ENCODE assay signal across 8 cellular contexts in the genomic region with DNA sequence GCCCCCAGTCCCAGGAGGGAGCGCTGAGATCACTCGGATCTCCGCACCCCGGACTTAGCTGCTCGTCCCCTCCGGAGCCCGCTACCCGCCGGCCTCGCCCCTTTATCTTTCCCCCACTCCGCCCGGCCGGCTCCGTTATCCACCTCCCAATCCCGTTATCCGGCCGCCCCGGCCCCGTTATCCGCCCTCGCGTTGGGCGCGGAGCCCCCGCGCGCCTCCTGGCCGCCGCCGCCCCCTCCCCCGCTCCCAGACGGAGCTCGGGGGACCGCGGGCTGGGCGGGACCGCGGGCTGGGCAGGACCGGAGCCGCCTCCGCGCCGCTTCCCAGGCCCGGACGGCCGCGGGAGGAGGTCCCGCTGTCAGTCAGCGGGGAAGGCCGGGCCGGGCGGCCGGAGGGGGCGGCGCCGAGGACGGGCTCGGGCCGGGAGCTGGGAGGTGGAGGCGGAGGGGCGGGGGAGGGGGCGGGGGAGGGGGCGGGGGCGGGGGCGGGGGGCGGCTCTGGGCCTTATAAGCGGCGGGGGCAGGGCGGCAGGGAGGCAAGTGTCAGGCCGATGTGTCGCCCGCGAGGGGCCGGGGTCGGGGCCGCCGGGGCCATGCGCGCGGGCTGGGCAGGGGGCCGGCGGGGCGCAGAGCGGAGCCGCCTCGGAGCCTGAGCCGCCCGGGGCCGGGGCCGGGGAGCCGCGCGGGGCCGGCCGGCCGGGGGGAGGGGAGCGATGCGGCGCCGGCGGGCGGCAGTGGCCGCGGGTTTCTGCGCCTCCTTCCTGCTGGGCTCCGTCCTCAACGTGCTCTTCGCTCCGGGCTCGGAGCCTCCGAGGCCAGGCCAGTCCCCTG. TPM values are rescaled to one million over a fixed set of nuclear protein-coding genes. Genes with fewer than 3 reads are reported as not detected.
DNase-seq lines count a peak whose midpoint lies in the region; ATAC-seq and TF ChIP-seq lines count a peak whose summit lies in the region.

A gene with protein sequence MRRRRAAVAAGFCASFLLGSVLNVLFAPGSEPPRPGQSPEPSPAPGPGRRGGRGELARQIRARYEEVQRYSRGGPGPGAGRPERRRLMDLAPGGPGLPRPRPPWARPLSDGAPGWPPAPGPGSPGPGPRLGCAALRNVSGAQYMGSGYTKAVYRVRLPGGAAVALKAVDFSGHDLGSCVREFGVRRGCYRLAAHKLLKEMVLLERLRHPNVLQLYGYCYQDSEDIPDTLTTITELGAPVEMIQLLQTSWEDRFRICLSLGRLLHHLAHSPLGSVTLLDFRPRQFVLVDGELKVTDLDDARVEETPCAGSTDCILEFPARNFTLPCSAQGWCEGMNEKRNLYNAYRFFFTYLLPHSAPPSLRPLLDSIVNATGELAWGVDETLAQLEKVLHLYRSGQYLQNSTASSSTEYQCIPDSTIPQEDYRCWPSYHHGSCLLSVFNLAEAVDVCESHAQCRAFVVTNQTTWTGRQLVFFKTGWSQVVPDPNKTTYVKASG (plus strand): TSS at position 534 of the 830 bp plus-strand sequence. CDS start 179 bp downstream, at position 713.

- TF ChIP-seq CTCF in GM12875 (IDR thresholded peaks at IDR 0.05; ENCODE audit: borderline replicate concordance, insufficient read depth, low read depth, low read length) (no peak), gastrocnemius medialis (IDR thresholded peaks at IDR 0.05 in 4 of 5, conservative IDR thresholded peaks at IDR 0.05 in 1 of 5) (no peak)

- in situ Hi-C loops in ACHN (cut with HindIII; ENCODE audit: low pct_ligation_motif_present, low pct_unique_long_range_greater_than_20kb, low sequenced_read_pairs) (no loop called here), gastrocnemius medialis (cut with MboI; ENCODE audit: low sequenced_read_pairs in 4 of 4) (no loop called here)

- H3K27ac ChIP-seq in SJCRH30 (peak within 1 kb of the TSS; percentile 91), gastrocnemius medialis (peak within 1 kb of the TSS; percentile 94 to 99 (median 98))

- H3K36me3 ChIP-seq in SJCRH30 (peaks cover 40% of the 10 kb centered on the region), gastrocnemius medialis (no peaks in the 10 kb centered on the region)

- H3K27me3 Mint-ChIP-seq in central memory CD8-positive, alpha-beta T cell: peaks cover 77% of the 10 kb centered on the region
- H3K27me3 Mint-ChIP-seq in immature natural killer cell (ENCODE audit: low read depth in 3 of 3): peaks cover 9 to 18% (median 12%) of the 10 kb centered on the region in 3 donors

- peak within 1 kb of the TSS; percentile 73 for H3K4me3 Mint-ChIP-seq in central memory CD8-positive, alpha-beta T cell
- peak within 1 kb of the TSS; percentile 78 to 83 (median 80) for H3K4me3 Mint-ChIP-seq in immature natural killer cell

- DNase-seq in ACHN (peak; percentile 83), SJCRH30 (peak; percentile 89 to 92), immature natural killer cell (peak; percentile 36 to 50 (median 42)), gastrocnemius medialis (peak; percentile 77 to 86)
- DNase-seq in central memory CD8-positive, alpha-beta T cell (ENCODE audit: low spot score in 2 of 2): no peak

- H3K4me1 ChIP-seq in SJCRH30 (peaks cover 34% of the 10 kb centered on the region), gastrocnemius medialis (peaks cover 19 to 34% of the 10 kb centered on the region in 2 donors)

- H3K9me3 Mint-ChIP-seq in central memory CD8-positive, alpha-beta T cell: no peaks in the 10 kb centered on the region
- no peaks in the 10 kb centered on the region for H3K9me3 Mint-ChIP-seq in immature natural killer cell

- H3K27me3 ChIP-seq in SJCRH30: no peaks in the 10 kb centered on the region
- H3K27me3 ChIP-seq in gastrocnemius medialis: no peaks in the 10 kb centered on the region

- no peaks in the 10 kb centered on the region for H3K9me3 ChIP-seq in SJCRH30 (replicated peaks)
- no peaks in the 10 kb centered on the region for H3K9me3 ChIP-seq in gastrocnemius medialis

- no peak within 1 kb of the TSS for H3K27ac Mint-ChIP-seq in central memory CD8-positive, alpha-beta T cell (ENCODE audit: low read depth)
- no peak within 1 kb of the TSS for H3K27ac Mint-ChIP-seq in immature natural killer cell

- no peaks in the 10 kb centered on the region for H3K4me1 Mint-ChIP-seq in central memory CD8-positive, alpha-beta T cell
- peaks cover 5 to 14% of the 10 kb centered on the region in 2 donors for H3K4me1 Mint-ChIP-seq in immature natural killer cell

- peak; percentile 87 to 89 for TF ChIP-seq POLR2A in gastrocnemius medialis (IDR thresholded peaks at IDR 0.05)

- intact Hi-C loops in gastrocnemius medialis (cut with DNase I; ENCODE audit: low total_unique reads): loop anchor here (2.0 to 5.0 kb wide), 2 partner anchors 81 to 315 kb away; a partner anchor contains a TSS

- peak; percentile 81 for ATAC-seq in HG03095 (IDR thresholded peaks at IDR 0.05; ENCODE audit: unreplicated experiment)
- ATAC-seq in central memory CD8-positive, alpha-beta T cell (replicated peaks; ENCODE audit: extremely low read depth, poor library complexity, severe bottlenecking): peak; percentile 20
- ATAC-seq in gastrocnemius medialis: peak; percentile 32 to 44
- ATAC-seq in HG03378 (IDR thresholded peaks at IDR 0.05; ENCODE audit: unreplicated experiment): no peak

- H3K4me3 ChIP-seq in GM12875 (ENCODE audit: low read depth, low read length): peak within 1 kb of the TSS; percentile 48
- H3K4me3 ChIP-seq in SJCRH30: peak within 1 kb of the TSS; percentile 99
- H3K4me3 ChIP-seq in gastrocnemius medialis: peak within 1 kb of the TSS; percentile 84 to 90 (median 85)

- peaks cover 1% of the 10 kb centered on the region for H3K36me3 Mint-ChIP-seq in central memory CD8-positive, alpha-beta T cell (ENCODE audit: insufficient read depth)
- no peaks in the 10 kb centered on the region for H3K36me3 Mint-ChIP-seq in immature natural killer cell

RNA-seq across cellular contexts. Expression of the gene that starts here (rescaled TPM):
- total RNA-seq in SJCRH30 (2014; rRNA removed; shearing (Covaris generic)): 361 and 363 TPM in 2 replicates
- polyA plus RNA-seq in immature natural killer cell: not detected
- 100 to 1,000 TPM; 152 to 246 (median 186) TPM for total RNA-seq in gastrocnemius medialis

Comparison
In these comparisons a context has a peak if more than half of its experiments do, and no peak if none do; other contexts are left out.
1. Peak in DNase-seq in immature natural killer cell; RNA of the gene not detected or under 1 TPM.
2. DNase-seq: peak in ACHN (single experiment), SJCRH30 (2 of 2) and gastrocnemius medialis (2 of 2); none in central memory CD8-positive, alpha-beta T cell (0 of 2).
3. H3K4me3 ChIP-seq: peak in every context shown above with its lines; median percentile 99 in SJCRH30; 85 in gastrocnemius medialis; 48 in GM12875.